12 cellular contexts compared by ENCODE assay signal in the genomic region with DNA sequence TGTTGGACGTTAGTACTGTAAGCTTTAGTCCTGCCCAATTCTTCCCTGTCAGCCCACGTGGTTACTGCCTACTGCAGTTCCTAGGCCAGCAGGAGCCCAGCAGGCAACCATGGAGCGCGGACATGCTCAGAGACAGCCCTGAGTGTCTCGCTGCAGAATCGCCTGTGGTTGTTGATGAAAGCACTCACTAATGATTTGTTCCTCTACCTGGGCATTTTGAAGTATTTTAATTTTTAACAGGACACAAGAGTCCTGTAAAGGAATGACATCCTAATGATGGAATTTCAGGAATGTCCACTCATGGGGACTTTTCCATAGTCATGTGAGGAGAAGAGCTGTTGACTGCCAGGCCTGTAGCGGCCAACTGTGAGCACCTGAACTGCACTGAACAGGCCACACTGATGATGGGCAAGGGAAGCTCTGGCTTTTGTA. TPM values are rescaled to one million over a fixed set of nuclear protein-coding genes. Genes with fewer than 3 reads are reported as not detected.
A peak's percentile ranks its signal among the peaks of the same experiment; 100 is the strongest.
DNase-seq lines count a peak whose midpoint lies in the region; ATAC-seq and TF ChIP-seq lines count a peak whose summit lies in the region.
"Had no signal": no experiment of that assay in that cellular context is flagged by ENCODE, and none has a peak within 500 bp of the region (broad histone marks: within the 10 kb centered on the region; RNA-seq: fewer than 3 reads in every experiment).

No MANE protein-coding gene starts in this region.

- peak; percentile 53 for DNase-seq in WTC11 (ENCODE audit: low spot score)
- DNase-seq in iris pigment epithelial cell (ENCODE audit: low read depth), result peak; percentile 12
- DNase-seq in smooth muscle cell of the brain vasculature (ENCODE audit: low read depth, low spot score), result peak; percentile 1
- no peak for DNase-seq in AG08395 (ENCODE audit: low spot score)
- DNase-seq in pons (ENCODE audit: low spot score), result no peak
- DNase-seq: NCI-H345, T-helper 9 cell had no signal

- H3K9me3 ChIP-seq in HEK293 (ENCODE audit: control insufficient read depth, insufficient read depth, low read depth, low read length), result no peaks in the 10 kb centered on the region
- H3K9me3 ChIP-seq: suprapubic skin had no signal

- ATAC-seq in WTC11 (peak; percentile 89), GM18870 (IDR thresholded peaks at IDR 0.05; ENCODE audit: unreplicated experiment) (no peak)

- H3K27ac ChIP-seq in HEK293 (ENCODE audit: extremely low read depth, low read depth, low read length), result no peak overlapping the region
- H3K27ac ChIP-seq: RWPE1, suprapubic skin had no signal

- H3K4me1 ChIP-seq in HEK293 (ENCODE audit: control insufficient read depth, insufficient read depth, low read length), result no peaks in the 10 kb centered on the region
- H3K4me1 ChIP-seq: suprapubic skin had no signal

- peak overlapping the region; percentile 84 for H3K27ac Mint-ChIP-seq in WTC11
- H3K27ac Mint-ChIP-seq: activated naive CD8-positive, alpha-beta T cell had no signal

- CTCF ChIA-PET in HEK293 (lab: Yijun Ruan, JAX) (interaction anchor here (0.7 to 1.2 kb wide), 3 partner anchors 10 to 536 kb away, joined by 3 to 5 read pairs (median 3); no protein-coding TSS in a partner anchor), WTC11 (lab: Charles Lee) (interaction anchor here (0.8 to 1.6 kb wide), 5 partner anchors 10 to 260 kb away, joined by 3 to 7 read pairs (median 4); no protein-coding TSS in a partner anchor)

- no peaks in the 10 kb centered on the region for H3K36me3 ChIP-seq in HEK293 (ENCODE audit: control insufficient read depth in 2 of 2, insufficient read depth in 1 of 2, low read length in 2 of 2)
- H3K36me3 ChIP-seq: suprapubic skin had no signal

- H3K4me3 Mint-ChIP-seq in WTC11, result no peak overlapping the region
- H3K4me3 Mint-ChIP-seq: activated naive CD8-positive, alpha-beta T cell had no signal

- TF ChIP-seq CTCF in HEK293 (tag by site-specific recombination; IDR thresholded peaks at IDR 0.05) (no peak), WTC11 (IDR thresholded peaks at IDR 0.05) (no peak)

- no peaks in the 10 kb centered on the region; the same call in 1 of the 2 replicates for H3K27me3 Mint-ChIP-seq in WTC11 (ENCODE audit: low read depth)
- H3K27me3 Mint-ChIP-seq: activated naive CD8-positive, alpha-beta T cell had no signal

- peaks cover 26% of the 10 kb centered on the region for H3K36me3 Mint-ChIP-seq in WTC11

- POLR2A ChIA-PET in HEK293 (lab: Yijun Ruan, JAX) (interaction anchor here (0.6 to 1.1 kb wide), 3 partner anchors 11 to 91 kb away, joined by 3 to 8 read pairs (median 5); no protein-coding TSS in a partner anchor), WTC11 (lab: Charles Lee) (interaction anchor here (1.1 kb wide), 1 partner anchor 45 kb away, joined by 3 read pairs; no protein-coding TSS in a partner anchor)

- peaks cover 30% of the 10 kb centered on the region for H3K4me1 Mint-ChIP-seq in WTC11

- peaks cover 12% of the 10 kb centered on the region for H3K9me3 Mint-ChIP-seq in WTC11

- no peak overlapping the region for H3K4me3 ChIP-seq in HEK293 (ENCODE audit: low read depth, low read length)
- H3K4me3 ChIP-seq: suprapubic skin had no signal

TF ChIP-seq in HEK293, 187 proteins besides CTCF, POLR2A, EP300 and RAD21:
- peak; percentile 32; the same call in 1 of the 2 replicates for TF ChIP-seq GLIS1 (tag by site-specific recombination; IDR thresholded peaks at IDR 0.05)
- peak; percentile 77 for TF ChIP-seq ZIC2 (tag by site-specific recombination; IDR thresholded peaks at IDR 0.05)
- TF ChIP-seq, protein P1, sequence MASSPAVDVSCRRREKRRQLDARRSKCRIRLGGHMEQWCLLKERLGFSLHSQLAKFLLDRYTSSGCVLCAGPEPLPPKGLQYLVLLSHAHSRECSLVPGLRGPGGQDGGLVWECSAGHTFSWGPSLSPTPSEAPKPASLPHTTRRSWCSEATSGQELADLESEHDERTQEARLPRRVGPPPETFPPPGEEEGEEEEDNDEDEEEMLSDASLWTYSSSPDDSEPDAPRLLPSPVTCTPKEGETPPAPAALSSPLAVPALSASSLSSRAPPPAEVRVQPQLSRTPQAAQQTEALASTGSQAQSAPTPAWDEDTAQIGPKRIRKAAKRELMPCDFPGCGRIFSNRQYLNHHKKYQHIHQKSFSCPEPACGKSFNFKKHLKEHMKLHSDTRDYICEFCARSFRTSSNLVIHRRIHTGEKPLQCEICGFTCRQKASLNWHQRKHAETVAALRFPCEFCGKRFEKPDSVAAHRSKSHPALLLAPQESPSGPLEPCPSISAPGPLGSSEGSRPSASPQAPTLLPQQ (tag by site-specific recombination; IDR thresholded peaks at IDR 0.05), result no peak

TF ChIP-seq in WTC11, 78 proteins besides CTCF, POLR2A, EP300 and RAD21:
- TF ChIP-seq, protein P2, sequence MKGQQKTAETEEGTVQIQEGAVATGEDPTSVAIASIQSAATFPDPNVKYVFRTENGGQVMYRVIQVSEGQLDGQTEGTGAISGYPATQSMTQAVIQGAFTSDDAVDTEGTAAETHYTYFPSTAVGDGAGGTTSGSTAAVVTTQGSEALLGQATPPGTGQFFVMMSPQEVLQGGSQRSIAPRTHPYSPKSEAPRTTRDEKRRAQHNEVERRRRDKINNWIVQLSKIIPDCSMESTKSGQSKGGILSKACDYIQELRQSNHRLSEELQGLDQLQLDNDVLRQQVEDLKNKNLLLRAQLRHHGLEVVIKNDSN (CRISPR knock-in tag; IDR thresholded peaks at IDR 0.05), result peak; percentile 67
- no peak for TF ChIP-seq GABPB1 (CRISPR knock-in tag; IDR thresholded peaks at IDR 0.05)
- TF ChIP-seq, protein P3, sequence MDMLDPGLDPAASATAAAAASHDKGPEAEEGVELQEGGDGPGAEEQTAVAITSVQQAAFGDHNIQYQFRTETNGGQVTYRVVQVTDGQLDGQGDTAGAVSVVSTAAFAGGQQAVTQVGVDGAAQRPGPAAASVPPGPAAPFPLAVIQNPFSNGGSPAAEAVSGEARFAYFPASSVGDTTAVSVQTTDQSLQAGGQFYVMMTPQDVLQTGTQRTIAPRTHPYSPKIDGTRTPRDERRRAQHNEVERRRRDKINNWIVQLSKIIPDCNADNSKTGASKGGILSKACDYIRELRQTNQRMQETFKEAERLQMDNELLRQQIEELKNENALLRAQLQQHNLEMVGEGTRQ (CRISPR knock-in tag; IDR thresholded peaks at IDR 0.05), result peak; percentile 74
TF ChIP-seq in WTC11: peak in this region for 2.

RNA-seq across cellular contexts. Expression of a gene that starts 44.1 kb away (rescaled TPM):
- 16.7 to 23.8 TPM (median 18.9 TPM) in 3 replicates for total RNA-seq in WTC11 (2021)

Comparison
In these comparisons a context has a peak if more than half of its experiments do, and no peak if none do; other contexts are left out.
1. DNase-seq: peak in WTC11 (single experiment), iris pigment epithelial cell (single experiment) and smooth muscle cell of the brain vasculature (single experiment); none in AG08395 (single experiment) and pons (single experiment).